24 cellular contexts compared by ENCODE assay signal in the genomic region with DNA sequence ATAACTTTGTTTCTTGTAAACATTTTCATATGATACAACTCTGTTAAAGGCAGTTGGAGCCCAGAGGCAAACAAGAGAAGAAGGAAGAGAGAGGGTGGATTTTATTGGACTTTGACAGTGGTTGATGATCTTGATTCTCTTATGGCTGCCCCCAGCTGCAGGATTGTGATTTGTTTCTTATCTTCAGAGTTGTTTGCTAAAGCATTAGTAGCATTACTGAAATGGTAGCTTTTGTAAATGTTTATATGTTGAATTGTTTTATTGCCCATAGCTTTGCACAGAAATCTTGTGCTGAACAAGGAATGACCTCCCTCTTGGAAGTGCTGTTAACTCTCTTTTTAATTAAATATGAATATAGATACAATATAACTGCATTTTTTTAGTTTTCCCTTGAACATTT.
"Had no signal": no experiment of that assay in that cellular context is flagged by ENCODE, and none has a peak within 500 bp of the region (broad histone marks: within the 10 kb centered on the region; RNA-seq: fewer than 3 reads in every experiment).

No MANE protein-coding gene starts in this region.

- H3K79me2 ChIP-seq: parathyroid adenoma had no signal

- H3K4me1 ChIP-seq: left ventricle myocardium inferior, parathyroid adenoma, right atrium auricular region, tibial nerve had no signal

- H3K4me3 Mint-ChIP-seq: activated naive CD4-positive, alpha-beta T cell treated with anti-CD3 and anti-CD28 coated beads for 36 hours; activated naive CD8-positive, alpha-beta T cell treated with anti-CD3 and anti-CD28 coated beads, Interleukin-2, amount 10 ng/mL, durations not matched to agents 7 days and 5 days; endodermal cell; naive thymus-derived CD8-positive, alpha-beta T cell; neural crest cell; T-helper 1 cell treated with Interleukin-12 subunit alpha and Interleukin-12 subunit beta and Interleukin-4 antibody, amounts not matched to agents 30 μg/mL and 1 μg/mL, for 36 hours had no signal

- H3K27ac Mint-ChIP-seq: activated naive CD4-positive, alpha-beta T cell treated with anti-CD3 and anti-CD28 coated beads for 36 hours; activated naive CD8-positive, alpha-beta T cell treated with anti-CD3 and anti-CD28 coated beads, Interleukin-2, amount 10 ng/mL, durations not matched to agents 7 days and 5 days; endodermal cell; naive thymus-derived CD8-positive, alpha-beta T cell; T-helper 1 cell treated with Interleukin-12 subunit alpha and Interleukin-12 subunit beta and Interleukin-4 antibody, amounts not matched to agents 30 μg/mL and 1 μg/mL, for 36 hours had no signal

- H3K27me3 ChIP-seq: brain microvascular endothelial cell, heart right ventricle, right atrium auricular region, spleen, tibial nerve had no signal

- DNase-seq: activated CD4-positive, alpha-beta T cell treated with anti-CD3 and anti-CD28 coated beads for 48 hours; activated CD4-positive, alpha-beta T cell treated with anti-CD3 and anti-CD28 coated beads, Interleukin-2, amount 50 U/mL, for 48 hours; activated CD8-positive, alpha-beta memory T cell treated with anti-CD3 and anti-CD28 coated beads for 24 hours; activated effector memory CD4-positive, alpha-beta T cell treated with Interleukin-2 at 50 U/mL for 16 hours; activated naive CD4-positive, alpha-beta T cell treated with anti-CD3 and anti-CD28 coated beads for 36 hours; activated naive CD8-positive, alpha-beta T cell treated with anti-CD3 and anti-CD28 coated beads, Interleukin-2, amount 10 ng/mL, durations not matched to agents 7 days and 5 days; brain microvascular endothelial cell; endodermal cell; foreskin fibroblast; heart right ventricle; kidney glomerular epithelial cell; left ventricle myocardium inferior; midbrain; naive thymus-derived CD8-positive, alpha-beta T cell; nucleus accumbens; spleen; stimulated activated naive CD4-positive, alpha-beta T cell treated with Interleukin-2 at 50 U/mL for 16 hours; T-helper 9 cell; WERI-Rb-1 had no signal

- H2AFZ ChIP-seq: parathyroid adenoma had no signal

- H3K36me3 ChIP-seq: brain microvascular endothelial cell, heart right ventricle, left ventricle myocardium inferior, right atrium auricular region, spleen, WERI-Rb-1 had no signal

- H3K9ac ChIP-seq: parathyroid adenoma had no signal

- H3K36me3 Mint-ChIP-seq: activated naive CD8-positive, alpha-beta T cell treated with anti-CD3 and anti-CD28 coated beads, Interleukin-2, amount 10 ng/mL, durations not matched to agents 7 days and 5 days; naive thymus-derived CD8-positive, alpha-beta T cell had no signal

- H3K4me3 ChIP-seq: heart right ventricle, left ventricle myocardium inferior, right atrium auricular region, spleen, tibial nerve had no signal

- H3K9me3 Mint-ChIP-seq: neural crest cell had no signal

- H3K27ac ChIP-seq: brain microvascular endothelial cell, heart right ventricle, left ventricle myocardium inferior, parathyroid adenoma, right atrium auricular region, spleen, tibial nerve, WERI-Rb-1 had no signal
